26 cellular contexts compared by ENCODE assay signal in genomic region chr17:43709210-43709609, GRCh38. TPM values are rescaled to one million over a fixed set of nuclear protein-coding genes. Genes with fewer than 3 reads are reported as not detected.
A peak's percentile ranks its signal among the peaks of the same experiment; 100 is the strongest.
DNase-seq lines count a peak whose midpoint lies in the region; ATAC-seq and TF ChIP-seq lines count a peak whose summit lies in the region.
"Had no signal": no experiment of that assay in that cellular context is flagged by ENCODE, and none has a peak within 500 bp of the region (broad histone marks: within the 10 kb centered on the region; RNA-seq: fewer than 3 reads in every experiment).

No MANE protein-coding gene starts in this region.

- H3K4me1 Mint-ChIP-seq in memory B cell: peaks cover 7% of the 10 kb centered on the region
- H3K4me1 Mint-ChIP-seq in type B pancreatic cell (ENCODE audit: unreplicated experiment): peaks cover 9% of the 10 kb centered on the region

- no peak for TF ChIP-seq CTCF in HEK293 (tag by site-specific recombination; IDR thresholded peaks at IDR 0.05)
- TF ChIP-seq CTCF in type B pancreatic cell (conservative IDR thresholded peaks at IDR 0.05): no peak
- no peak for TF ChIP-seq CTCF in upper lobe of left lung (IDR thresholded peaks at IDR 0.05)

- H3K27ac Mint-ChIP-seq in memory B cell (no peak overlapping the region), type B pancreatic cell (peak overlapping the region; percentile 12)
- H3K27ac Mint-ChIP-seq: CD14-positive monocyte; CD4-positive, CD25-positive, alpha-beta regulatory T cell; CD8-positive, alpha-beta T cell had no signal

- H3K27ac ChIP-seq in HEK293 (ENCODE audit: extremely low read depth, low read depth, low read length) (no peak overlapping the region), upper lobe of left lung (no peak overlapping the region)
- H3K27ac ChIP-seq: 22Rv1, A549, BLaER1 had no signal

- ATAC-seq in memory B cell (ENCODE audit: low read depth) (peak; percentile 41), upper lobe of left lung (ENCODE audit: low FRiP score in 2 of 2) (no peak)
- ATAC-seq: A549; CD8-positive, alpha-beta T cell; GM12878 had no signal

- POLR2A ChIA-PET in HEK293 (lab: Yijun Ruan, JAX): no interaction called here

- CTCF ChIA-PET in HEK293 (lab: Yijun Ruan, JAX): interaction anchor here (0.6 to 1.8 kb wide), 5 partner anchors 11 to 190 kb away, joined by 3 to 8 read pairs (median 3); no protein-coding TSS in a partner anchor

- H3K27me3 ChIP-seq in upper lobe of left lung: no peaks in the 10 kb centered on the region
- H3K27me3 ChIP-seq: BE2C had no signal

- H3K36me3 Mint-ChIP-seq in memory B cell (no peaks in the 10 kb centered on the region), type B pancreatic cell (no peaks in the 10 kb centered on the region)
- H3K36me3 Mint-ChIP-seq: CD14-positive monocyte; CD8-positive, alpha-beta T cell had no signal

- no peak overlapping the region for H3K4me3 Mint-ChIP-seq in memory B cell
- H3K4me3 Mint-ChIP-seq in type B pancreatic cell: no peak overlapping the region
- H3K4me3 Mint-ChIP-seq: CD14-positive monocyte; CD8-positive, alpha-beta T cell had no signal

- H3K27me3 Mint-ChIP-seq in memory B cell: peaks cover 30% of the 10 kb centered on the region
- H3K27me3 Mint-ChIP-seq in type B pancreatic cell: peaks cover 14% of the 10 kb centered on the region

- H3K36me3 ChIP-seq in HEK293 (ENCODE audit: control insufficient read depth in 2 of 2, insufficient read depth in 1 of 2, low read length in 2 of 2) (no peaks in the 10 kb centered on the region), upper lobe of left lung (no peaks in the 10 kb centered on the region)
- H3K36me3 ChIP-seq: BE2C, BLaER1 had no signal

- WGBS in upper lobe of left lung, 2 donors: 96% methylated on average over 4 of the region's 4 CpGs

- DNase-seq in NAMALWA (ENCODE audit: low spot score) (peak; percentile 7), memory B cell (ENCODE audit: low spot score in 2 of 2) (no peak), type B pancreatic cell (ENCODE audit: extremely low spot score, unreplicated experiment) (no peak), upper lobe of left lung (no peak), ACHN (no peak)
- no peak for DNase-seq in stimulated activated CD8-positive, alpha-beta memory T cell treated with anti-CD3 and anti-CD28 coated beads, Interleukin-4, amount 100 ng/mL, for 48 hours
- DNase-seq: BE2C; C1 segment of cervical spinal cord; Caco-2; Calu3; CD4-positive, CD25-positive, alpha-beta regulatory T cell; CD8-positive, alpha-beta T cell; DMS 273 treated with DMSO at 0.1 percent for 48 hours; DMS153; DMS53; DMS79; DND-41; EL; GDM1 had no signal

- H3K4me3 ChIP-seq in HEK293 (ENCODE audit: low read depth, low read length) (no peak overlapping the region), upper lobe of left lung (no peak overlapping the region)
- H3K4me3 ChIP-seq: A549, BLaER1, GM12878 had no signal

- H3K9me3 ChIP-seq in HEK293 (ENCODE audit: control insufficient read depth, insufficient read depth, low read depth, low read length): no peaks in the 10 kb centered on the region
- H3K9me3 ChIP-seq in upper lobe of left lung: no peaks in the 10 kb centered on the region
- H3K9me3 ChIP-seq: A549, BE2C, BLaER1, Caco-2 had no signal

- no peak for TF ChIP-seq EP300 in upper lobe of left lung (IDR thresholded peaks at IDR 0.05)

- no peaks in the 10 kb centered on the region for H3K4me1 ChIP-seq in HEK293 (ENCODE audit: control insufficient read depth, insufficient read depth, low read length)
- peaks cover 17 to 19% (median 18%) of the 10 kb centered on the region in 4 donors for H3K4me1 ChIP-seq in upper lobe of left lung
- H3K4me1 ChIP-seq: BE2C had no signal

- no peak for TF ChIP-seq POLR2A in upper lobe of left lung (IDR thresholded peaks at IDR 0.05)

- in situ Hi-C loops in ACHN (cut with HindIII; ENCODE audit: low pct_ligation_motif_present, low pct_unique_long_range_greater_than_20kb, low sequenced_read_pairs): no loop called here

- H3K9me3 Mint-ChIP-seq in memory B cell (no peaks in the 10 kb centered on the region), type B pancreatic cell (no peaks in the 10 kb centered on the region)
- H3K9me3 Mint-ChIP-seq: CD8-positive, alpha-beta T cell had no signal

TF ChIP-seq in HEK293, 187 proteins besides CTCF, POLR2A, EP300 and RAD21:
- TF ChIP-seq ZBTB26 (tag by site-specific recombination; optimal IDR thresholded peaks at IDR 0.05) (peak; percentile 4), ZNF23 (tag by site-specific recombination; IDR thresholded peaks at IDR 0.05; ENCODE audit: borderline replicate concordance) (no peak)

RNA-seq across cellular contexts. Expression of gene MEOX1, which starts 47.5 kb away (rescaled TPM):
- 5.7 and 17.2 TPM in 2 replicates for total RNA-seq in type B pancreatic cell (ENCODE audit: low replicate concordance)
- 1 to 10 TPM in 2 of 6 donors, under 1 TPM in 1, not detected in 3; 0.98 to 3.0 (median 1.6) TPM for total RNA-seq in upper lobe of left lung
- total RNA-seq: A172, Calu3 had no signal

RNA-seq across cellular contexts. Expression of gene SOST, which starts 49.4 kb away (rescaled TPM):
- total RNA-seq in type B pancreatic cell (ENCODE audit: low replicate concordance) (2.0 TPM in 1 of 2 replicates, not detected in the other), upper lobe of left lung (not detected)
- total RNA-seq: Caco-2; Calu3; CD4-positive, CD25-positive, alpha-beta regulatory T cell; CD8-positive, alpha-beta T cell; GM12878 had no signal
